ENCODE assay signal across 8 cellular contexts in genomic region chr10:68348265-68348741, GRCh38. TPM values are rescaled to one million over a fixed set of nuclear protein-coding genes. Genes with fewer than 3 reads are reported as not detected.
DNase-seq lines count a peak whose midpoint lies in the region; ATAC-seq, FAIRE-seq and TF ChIP-seq lines count a peak whose summit lies in the region.

No MANE protein-coding gene starts in this region.

- no peak for TF ChIP-seq POLR2A in H54 (IDR thresholded peaks at IDR 0.05; ENCODE audit: low read depth, low read length)
- TF ChIP-seq POLR2A in sigmoid colon (IDR thresholded peaks at IDR 0.05): no peak

- H3K79me2 ChIP-seq in OCI-LY1 (ENCODE audit: insufficient read depth, low read length): no peaks in the 10 kb centered on the region

- no peak for TF ChIP-seq EP300 in sigmoid colon (IDR thresholded peaks at IDR 0.05)

- no peaks in the 10 kb centered on the region for H3K9me2 ChIP-seq in OCI-LY1 (ENCODE audit: low read depth, low read length)

- peak overlapping the region; percentile 34 for H3K27ac ChIP-seq in OCI-LY1 (ENCODE audit: low read depth, low read length, poor library complexity, severe bottlenecking)
- H3K27ac ChIP-seq in sigmoid colon: peak overlapping the region in 1 of 4 donors; percentile 16

- H3K27me3 ChIP-seq in OCI-LY1 (ENCODE audit: insufficient read depth, low read length): no peaks in the 10 kb centered on the region
- H3K27me3 ChIP-seq in sigmoid colon: no peaks in the 10 kb centered on the region

- WGBS in sigmoid colon, 2 donors: 27 to 61% methylated on average over 2 of the region's 2 CpGs

- intact Hi-C loops in sigmoid colon (cut with DNase I): loop anchor here (5.0 kb wide), 1 partner anchor 554 kb away; the partner anchor contains the start of gene DDX50

- no peak overlapping the region for H2AFZ ChIP-seq in OCI-LY1 (ENCODE audit: low read length)

- no peak overlapping the region for H3K4me2 ChIP-seq in OCI-LY1 (ENCODE audit: low read length)

- TF ChIP-seq CTCF in OCI-LY1 (IDR thresholded peaks at IDR 0.05; ENCODE audit: low read length): peak; percentile 80
- TF ChIP-seq CTCF in foreskin fibroblast (IDR thresholded peaks at IDR 0.05; ENCODE audit: low read depth, low read length): peak; percentile 74
- peak in 3 of 4 experiments; percentile 45 to 62 (median 48) for TF ChIP-seq CTCF in sigmoid colon (IDR thresholded peaks at IDR 0.05)

- H3K9me3 ChIP-seq in OCI-LY1 (ENCODE audit: low read length) (no peaks in the 10 kb centered on the region), sigmoid colon (no peaks in the 10 kb centered on the region)

- no peaks in the 10 kb centered on the region for H4K20me1 ChIP-seq in OCI-LY1 (ENCODE audit: insufficient read depth, low read length)

- ATAC-seq in HG02938 (IDR thresholded peaks at IDR 0.05; ENCODE audit: unreplicated experiment) (no peak), GM18519 (IDR thresholded peaks at IDR 0.05; ENCODE audit: low FRiP score, unreplicated experiment) (no peak)

- peaks cover 41% of the 10 kb centered on the region for H3K36me3 ChIP-seq in OCI-LY1 (ENCODE audit: insufficient read depth, low read length)
- H3K36me3 ChIP-seq in sigmoid colon: peaks cover 18 to 79% (median 38%) of the 10 kb centered on the region in 4 donors

- DNase-seq in ELF-1 (ENCODE audit: low read depth, low spot score) (peak; percentile 65), H54 (ENCODE audit: insufficient read length, low spot score) (peak; percentile 38), activated T-helper 1 cell treated with Interleukin-2 at 50 U/mL for 16 hours (ENCODE audit: low read depth) (peak; percentile 17), foreskin fibroblast (peak; percentile 33 to 78), sigmoid colon (no peak)

- H3K4me3 ChIP-seq in OCI-LY1 (ENCODE audit: low read depth, low read length, poor library complexity, severe bottlenecking): no peak overlapping the region
- H3K4me3 ChIP-seq in foreskin fibroblast (ENCODE audit: low read depth in 1 of 2, low read length in 2 of 2): no peak overlapping the region
- H3K4me3 ChIP-seq in sigmoid colon: no peak overlapping the region

- no peak overlapping the region for H3K9ac ChIP-seq in OCI-LY1 (ENCODE audit: low read length)

- peaks cover 24% of the 10 kb centered on the region for H3F3A ChIP-seq in OCI-LY1 (ENCODE audit: insufficient read depth, low read length)

- H3K4me1 ChIP-seq in OCI-LY1 (ENCODE audit: insufficient read depth, low read length, severe bottlenecking) (peaks cover 4% of the 10 kb centered on the region), sigmoid colon (no peaks in the 10 kb centered on the region)

- FAIRE-seq in H54 (lab: Jason Lieb, UNC): peak; percentile 98

RNA-seq across cellular contexts. Expression of gene PBLD, which starts 15.6 kb away (rescaled TPM):
- 10 to 100 TPM in 1 of 4 donors, 1 to 10 TPM in 3; 4.6 to 10.7 (median 7.0) TPM for total RNA-seq in sigmoid colon
- polyA plus RNA-seq in sigmoid colon: 10 to 100 TPM; 19.4 to 83.7 (median 61.9) TPM

RNA-seq across cellular contexts. Expression of gene HNRNPH3, which starts 16.4 kb away (rescaled TPM):
- total RNA-seq in sigmoid colon: 10 to 100 TPM; 50.7 to 68.3 (median 57.4) TPM
- polyA plus RNA-seq in sigmoid colon: 100 to 1,000 TPM in 2 of 3 donors, 10 to 100 TPM in 1; 95.3 to 148 (median 117) TPM

RNA-seq across cellular contexts. Expression of gene RUFY2, which starts 58.8 kb away (rescaled TPM):
- total RNA-seq in sigmoid colon: 10 to 100 TPM; 19.3 to 34.9 (median 26.7) TPM
- 1 to 10 TPM; 5.8 to 6.0 (median 5.9) TPM for polyA plus RNA-seq in sigmoid colon
